Comparison of ENCODE assay signal across 10 cellular contexts in genomic region chr22:50242406-50242949, GRCh38. TPM values are rescaled to one million over a fixed set of nuclear protein-coding genes. Genes with fewer than 3 reads are reported as not detected.
DNase-seq lines count a peak whose midpoint lies in the region; ATAC-seq and TF ChIP-seq lines count a peak whose summit lies in the region.
"Had no signal": no experiment of that assay in that cellular context is flagged by ENCODE, and none has a peak within 500 bp of the region (broad histone marks: within the 10 kb centered on the region; RNA-seq: fewer than 3 reads in every experiment).

No MANE protein-coding gene starts in this region.

- no peak for TF ChIP-seq CTCF in kidney epithelial cell (IDR thresholded peaks at IDR 0.05; ENCODE audit: insufficient read depth, low read length, poor library complexity, severe bottlenecking)
- TF ChIP-seq CTCF in upper lobe of left lung (IDR thresholded peaks at IDR 0.05) = no peak

- H3K36me3 ChIP-seq in kidney epithelial cell (ENCODE audit: control insufficient read depth, insufficient read depth, low read length) (peaks cover 6% of the 10 kb centered on the region), upper lobe of left lung (peaks cover 3 to 43% (median 27%) of the 10 kb centered on the region in 4 donors)

- no peaks in the 10 kb centered on the region for H3K27me3 ChIP-seq in kidney epithelial cell (ENCODE audit: control insufficient read depth, insufficient read depth, low read length)
- no peaks in the 10 kb centered on the region for H3K27me3 ChIP-seq in upper lobe of left lung

- H3K27me3 Mint-ChIP-seq in activated naive CD4-positive, alpha-beta T cell treated with anti-CD3 and anti-CD28 coated beads for 36 hours (ENCODE audit: low read depth) = no peaks in the 10 kb centered on the region
- no peaks in the 10 kb centered on the region for H3K27me3 Mint-ChIP-seq in activated CD8-positive, alpha-beta T cell treated with anti-CD3 and anti-CD28 coated beads, Interleukin-2, amount 10 ng/mL, durations not matched to agents 7 days and 5 days (ENCODE audit: low read depth)

- peaks cover 40 to 55% (median 46%) of the 10 kb centered on the region in 4 donors for H3K4me1 ChIP-seq in upper lobe of left lung

- peak overlapping the region; percentile 21 for H3K4me3 ChIP-seq in kidney epithelial cell (ENCODE audit: low read depth, low read length)
- H3K4me3 ChIP-seq in upper lobe of left lung = peak overlapping the region in 3 of 4 donors; percentile 84 to 95 (median 94)

- WGBS in upper lobe of left lung, 2 donors = 62 to 70% methylated on average over 14 of the region's 14 CpGs

- H3K27ac ChIP-seq in upper lobe of left lung = peak overlapping the region in 1 of 4 donors; percentile 8
- H3K27ac ChIP-seq: WERI-Rb-1 had no signal

- no peak for TF ChIP-seq POLR2A in upper lobe of left lung (IDR thresholded peaks at IDR 0.05)

- peak overlapping the region; percentile 99 for H3K4me3 Mint-ChIP-seq in activated naive CD4-positive, alpha-beta T cell treated with anti-CD3 and anti-CD28 coated beads for 36 hours
- H3K4me3 Mint-ChIP-seq in activated CD8-positive, alpha-beta T cell treated with anti-CD3 and anti-CD28 coated beads, Interleukin-2, amount 10 ng/mL, durations not matched to agents 7 days and 5 days = peak overlapping the region; percentile 95

- H3K36me3 Mint-ChIP-seq in activated naive CD4-positive, alpha-beta T cell treated with anti-CD3 and anti-CD28 coated beads for 36 hours (ENCODE audit: low read depth) = peaks cover 9% of the 10 kb centered on the region
- H3K36me3 Mint-ChIP-seq in activated CD8-positive, alpha-beta T cell treated with anti-CD3 and anti-CD28 coated beads, Interleukin-2, amount 10 ng/mL, durations not matched to agents 7 days and 5 days (ENCODE audit: low read depth) = peaks cover 30% of the 10 kb centered on the region

- CTCF ChIA-PET in activated naive CD4-positive, alpha-beta T cell treated with anti-CD3 and anti-CD28 coated beads for 36 hours (lab: Charles Lee) = interaction anchor here (0.6 to 2.8 kb wide), 9 partner anchors 8 to 285 kb away, joined by 3 to 13 read pairs (median 3); partner anchors contain the start of genes DENND6B and HDAC10
- CTCF ChIA-PET in activated CD8-positive, alpha-beta T cell treated with anti-CD3 and anti-CD28 coated beads, Interleukin-2, amount 10 ng/mL, durations not matched to agents 7 days and 5 days (lab: Charles Lee) = interaction anchor here (0.7 to 2.8 kb wide), 8 partner anchors 10 to 449 kb away, joined by 3 to 15 read pairs (median 3); partner anchors contain the start of gene SCO2

- H3K9me3 ChIP-seq in upper lobe of left lung = no peaks in the 10 kb centered on the region

- peaks cover 46% of the 10 kb centered on the region for H3K4me1 Mint-ChIP-seq in activated naive CD4-positive, alpha-beta T cell treated with anti-CD3 and anti-CD28 coated beads for 36 hours (ENCODE audit: low read depth)
- H3K4me1 Mint-ChIP-seq in activated CD8-positive, alpha-beta T cell treated with anti-CD3 and anti-CD28 coated beads, Interleukin-2, amount 10 ng/mL, durations not matched to agents 7 days and 5 days (ENCODE audit: low read depth) = peaks cover 36% of the 10 kb centered on the region

- POLR2A ChIA-PET in activated CD8-positive, alpha-beta T cell treated with anti-CD3 and anti-CD28 coated beads, Interleukin-2, amount 10 ng/mL, durations not matched to agents 7 days and 5 days (lab: Charles Lee) = no interaction called here

- H3K27ac Mint-ChIP-seq in activated naive CD4-positive, alpha-beta T cell treated with anti-CD3 and anti-CD28 coated beads for 36 hours = peak overlapping the region; percentile 36
- H3K27ac Mint-ChIP-seq in activated CD8-positive, alpha-beta T cell treated with anti-CD3 and anti-CD28 coated beads, Interleukin-2, amount 10 ng/mL, durations not matched to agents 7 days and 5 days = peak overlapping the region; percentile 43

- no peak for ATAC-seq in activated CD8-positive, alpha-beta T cell treated with anti-CD3 and anti-CD28 coated beads, Interleukin-2, amount 10 ng/mL, durations not matched to agents 7 days and 5 days
- ATAC-seq in upper lobe of left lung (ENCODE audit: low FRiP score in 2 of 2) (no peak), HG03045 (IDR thresholded peaks at IDR 0.05; ENCODE audit: unreplicated experiment) (no peak), GM18909 (IDR thresholded peaks at IDR 0.05; ENCODE audit: poor library complexity, unreplicated experiment) (no peak)

- no peak for DNase-seq in activated naive CD4-positive, alpha-beta T cell treated with anti-CD3 and anti-CD28 coated beads for 36 hours
- DNase-seq in activated naive CD4-positive, alpha-beta T cell treated with Interleukin-2 at 50 U/mL for 16 hours = no peak
- no peak for DNase-seq in activated CD8-positive, alpha-beta T cell treated with anti-CD3 and anti-CD28 coated beads, Interleukin-2, amount 10 ng/mL, durations not matched to agents 7 days and 5 days
- no peak for DNase-seq in kidney epithelial cell (ENCODE audit: low read depth)
- DNase-seq in upper lobe of left lung = no peak
- no peak for DNase-seq in germinal center (ENCODE audit: low spot score)
- DNase-seq: trophoblast cell, WERI-Rb-1 had no signal

- no peaks in the 10 kb centered on the region for H3K9me3 Mint-ChIP-seq in activated naive CD4-positive, alpha-beta T cell treated with anti-CD3 and anti-CD28 coated beads for 36 hours
- H3K9me3 Mint-ChIP-seq in activated CD8-positive, alpha-beta T cell treated with anti-CD3 and anti-CD28 coated beads, Interleukin-2, amount 10 ng/mL, durations not matched to agents 7 days and 5 days (ENCODE audit: insufficient read depth) = no peaks in the 10 kb centered on the region

- intact Hi-C loops in activated naive CD4-positive, alpha-beta T cell treated with anti-CD3 and anti-CD28 coated beads for 36 hours (cut with micrococcal nuclease) = loop anchor here (10.0 kb wide), 1 partner anchor 232 kb away; the partner anchor contains the start of gene SBF1

- no peak for TF ChIP-seq EP300 in upper lobe of left lung (IDR thresholded peaks at IDR 0.05)

RNA-seq across cellular contexts. Expression of gene TUBGCP6, which starts 2.3 kb away (rescaled TPM):
- 10 to 100 TPM; 44.5 to 47.8 TPM for total RNA-seq in activated naive CD4-positive, alpha-beta T cell treated with anti-CD3 and anti-CD28 coated beads for 36 hours
- 10 to 100 TPM; 53.2 to 58.1 TPM for total RNA-seq in activated CD8-positive, alpha-beta T cell treated with anti-CD3 and anti-CD28 coated beads, Interleukin-2, amount 10 ng/mL, durations not matched to agents 7 days and 5 days
- total RNA-seq in kidney epithelial cell (27.2 and 33.6 TPM in 2 replicates), upper lobe of left lung (100 to 1,000 TPM in 2 of 6 donors, 10 to 100 TPM in 4; 43.2 to 216 (median 52.4) TPM)

RNA-seq across cellular contexts. Expression of gene HDAC10, which starts 8.6 kb away (rescaled TPM):
- total RNA-seq in activated naive CD4-positive, alpha-beta T cell treated with anti-CD3 and anti-CD28 coated beads for 36 hours = 10 to 100 TPM; 35.4 to 38.0 TPM
- 10 to 100 TPM; 71.4 to 75.9 TPM for total RNA-seq in activated CD8-positive, alpha-beta T cell treated with anti-CD3 and anti-CD28 coated beads, Interleukin-2, amount 10 ng/mL, durations not matched to agents 7 days and 5 days
- total RNA-seq in kidney epithelial cell = 21.1 and 34.8 TPM in 2 replicates
- total RNA-seq in upper lobe of left lung = 100 to 1,000 TPM in 1 of 6 donors, 10 to 100 TPM in 5; 33.0 to 202 (median 53.1) TPM

RNA-seq across cellular contexts. Expression of gene MAPK12, which starts 19.0 kb away (rescaled TPM):
- total RNA-seq in activated naive CD4-positive, alpha-beta T cell treated with anti-CD3 and anti-CD28 coated beads for 36 hours = 10 to 100 TPM; 12.3 to 12.4 TPM
- 1 to 10 TPM; 4.8 to 5.3 TPM for total RNA-seq in activated CD8-positive, alpha-beta T cell treated with anti-CD3 and anti-CD28 coated beads, Interleukin-2, amount 10 ng/mL, durations not matched to agents 7 days and 5 days
- 25.5 and 27.3 TPM in 2 replicates for total RNA-seq in kidney epithelial cell
- total RNA-seq in upper lobe of left lung = 10 to 100 TPM in 3 of 6 donors, 1 to 10 TPM in 3; 3.1 to 19.2 (median 10.1) TPM

RNA-seq across cellular contexts. Expression of gene MAPK11, which starts 27.7 kb away (rescaled TPM):
- total RNA-seq in activated naive CD4-positive, alpha-beta T cell treated with anti-CD3 and anti-CD28 coated beads for 36 hours = 10 to 100 TPM; 17.5 to 17.9 TPM
- 10 to 100 TPM; 10.4 to 11.8 TPM for total RNA-seq in activated CD8-positive, alpha-beta T cell treated with anti-CD3 and anti-CD28 coated beads, Interleukin-2, amount 10 ng/mL, durations not matched to agents 7 days and 5 days
- total RNA-seq in kidney epithelial cell (11.9 and 12.9 TPM in 2 replicates), upper lobe of left lung (10 to 100 TPM in 1 of 6 donors, 1 to 10 TPM in 5; 3.1 to 27.3 (median 8.6) TPM)

RNA-seq across cellular contexts. Expression of gene SELENOO, which starts 41.7 kb away (rescaled TPM):
- 10 to 100 TPM; 16.5 to 16.7 TPM for total RNA-seq in activated naive CD4-positive, alpha-beta T cell treated with anti-CD3 and anti-CD28 coated beads for 36 hours
- 10 to 100 TPM; 23.6 to 24.4 TPM for total RNA-seq in activated CD8-positive, alpha-beta T cell treated with anti-CD3 and anti-CD28 coated beads, Interleukin-2, amount 10 ng/mL, durations not matched to agents 7 days and 5 days
- total RNA-seq in kidney epithelial cell = 12.0 and 14.8 TPM in 2 replicates
- total RNA-seq in upper lobe of left lung = 100 to 1,000 TPM in 1 of 6 donors, 10 to 100 TPM in 5; 23.1 to 102 (median 28.9) TPM
